Comparison of ENCODE assay signal across 26 cellular contexts in genomic region chrY:16522021-16522420, GRCh38.
"Had no signal": no experiment of that assay in that cellular context is flagged by ENCODE, and none has a peak within 500 bp of the region (broad histone marks: within the 10 kb centered on the region; RNA-seq: fewer than 3 reads in every experiment).

No MANE protein-coding gene starts in this region.

- DNase-seq: activated CD4-positive, alpha-beta T cell treated with anti-CD3 and anti-CD28 coated beads, Interleukin-2, amount 10 ng/mL, durations not matched to agents 24 days and 14 days; activated CD4-positive, alpha-beta T cell treated with anti-CD3 and anti-CD28 coated beads, Interleukin-2, amount 50 U/mL, for 4 hours; activated CD8-positive, alpha-beta T cell treated with anti-CD3 and anti-CD28 coated beads for 36 hours; activated effector memory CD4-positive, alpha-beta T cell treated with anti-CD3 and anti-CD28 coated beads, Interleukin-2, amount 50 U/mL, for 16 hours; activated naive CD4-positive, alpha-beta T cell; activated naive CD4-positive, alpha-beta T cell treated with anti-CD3 and anti-CD28 coated beads, Interleukin-2, amount 50 U/mL, for 16 hours; activated naive CD8-positive, alpha-beta T cell treated with anti-CD3 and anti-CD28 coated beads for 36 hours; activated T-cell treated with anti-CD3 and anti-CD28 coated beads, Interleukin-2, amount 50 U/mL, for 1 hour; activated T-cell treated with anti-CD3 and anti-CD28 coated beads, Interleukin-2, amount 50 U/mL, for 72 hours; amygdala; central memory CD4-positive, alpha-beta T cell; Karpas-422; NCI-H1105 treated with DMSO at 0.1 percent for 48 hours; NCI-H1436; NCI-H1694; NCI-H1930; NCI-H2081 treated with DMSO at 0.1 percent for 48 hours; NCI-H345; NCI-H524 treated with DMSO at 0.1 percent for 48 hours; SHP77; SJCRH30; T1000 had no signal

- H3K4me1 ChIP-seq: ascending aorta, breast epithelium, SJCRH30 had no signal

- H3K9me3 ChIP-seq: ascending aorta, breast epithelium, SJCRH30 had no signal

- H3K4me3 Mint-ChIP-seq: activated CD4-positive, alpha-beta T cell treated with anti-CD3 and anti-CD28 coated beads, Interleukin-2, amount 10 ng/mL, durations not matched to agents 24 days and 14 days; activated CD8-positive, alpha-beta T cell treated with anti-CD3 and anti-CD28 coated beads for 36 hours; activated naive CD8-positive, alpha-beta T cell treated with anti-CD3 and anti-CD28 coated beads for 36 hours; activated T-cell treated with anti-CD3 and anti-CD28 coated beads, Interleukin-2, amount 50 U/mL, for 72 hours; activated T-helper 17 cell treated with anti-CD3 and anti-CD28 coated beads, Interleukin-2, amount 50 U/mL, for 72 hours had no signal

- H3K4me1 Mint-ChIP-seq: activated CD4-positive, alpha-beta T cell treated with anti-CD3 and anti-CD28 coated beads, Interleukin-2, amount 10 ng/mL, durations not matched to agents 24 days and 14 days; activated naive CD8-positive, alpha-beta T cell treated with anti-CD3 and anti-CD28 coated beads for 36 hours; activated T-helper 17 cell treated with anti-CD3 and anti-CD28 coated beads, Interleukin-2, amount 50 U/mL, for 72 hours had no signal

- H3K4me3 ChIP-seq: ascending aorta, breast epithelium, SJCRH30, SK-N-MC had no signal

- H3K27me3 Mint-ChIP-seq: activated CD4-positive, alpha-beta T cell treated with anti-CD3 and anti-CD28 coated beads, Interleukin-2, amount 10 ng/mL, durations not matched to agents 24 days and 14 days; activated CD8-positive, alpha-beta T cell treated with anti-CD3 and anti-CD28 coated beads for 36 hours; activated naive CD8-positive, alpha-beta T cell treated with anti-CD3 and anti-CD28 coated beads for 36 hours; activated T-helper 17 cell treated with anti-CD3 and anti-CD28 coated beads, Interleukin-2, amount 50 U/mL, for 72 hours had no signal

- H3K36me3 Mint-ChIP-seq: activated naive CD8-positive, alpha-beta T cell treated with anti-CD3 and anti-CD28 coated beads for 36 hours had no signal

- H3K9me3 Mint-ChIP-seq: activated T-helper 17 cell treated with anti-CD3 and anti-CD28 coated beads, Interleukin-2, amount 50 U/mL, for 72 hours had no signal

- H3K36me3 ChIP-seq: ascending aorta, breast epithelium, SJCRH30 had no signal

- H3K27ac Mint-ChIP-seq: activated CD4-positive, alpha-beta T cell treated with anti-CD3 and anti-CD28 coated beads, Interleukin-2, amount 10 ng/mL, durations not matched to agents 24 days and 14 days; activated CD8-positive, alpha-beta T cell treated with anti-CD3 and anti-CD28 coated beads for 36 hours; activated naive CD8-positive, alpha-beta T cell treated with anti-CD3 and anti-CD28 coated beads for 36 hours; activated T-cell treated with anti-CD3 and anti-CD28 coated beads, Interleukin-2, amount 50 U/mL, for 72 hours; activated T-helper 17 cell treated with anti-CD3 and anti-CD28 coated beads, Interleukin-2, amount 50 U/mL, for 72 hours had no signal

- H3K27me3 ChIP-seq: ascending aorta, breast epithelium, SJCRH30 had no signal
